12 cellular contexts compared by ENCODE assay signal in the genomic region with DNA sequence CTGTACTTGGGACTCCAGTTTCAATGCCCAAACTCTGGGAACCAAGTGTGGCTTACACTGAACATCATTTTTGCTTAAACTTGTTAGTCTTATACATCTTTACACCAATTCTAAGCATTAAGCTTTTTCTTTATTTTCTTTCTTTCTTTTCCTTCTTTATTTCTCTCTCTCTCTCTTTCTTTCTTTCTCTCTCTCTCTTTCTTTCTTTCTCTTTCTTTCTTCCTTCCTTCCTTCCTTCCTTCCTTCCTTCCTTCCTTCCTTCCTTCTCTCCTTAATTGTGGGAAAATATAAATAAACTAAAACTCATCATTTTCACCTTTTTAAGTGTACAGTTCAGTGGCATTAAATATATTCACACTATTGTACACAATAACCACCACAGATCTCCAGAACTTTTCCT. TPM values are rescaled to one million over a fixed set of nuclear protein-coding genes. Genes with fewer than 3 reads are reported as not detected.
"Had no signal": no experiment of that assay in that cellular context is flagged by ENCODE, and none has a peak within 500 bp of the region (broad histone marks: within the 10 kb centered on the region; RNA-seq: fewer than 3 reads in every experiment).

No MANE protein-coding gene starts in this region.

- H3K9ac ChIP-seq: GM23248 had no signal

- ATAC-seq: GM23338, HCT116 had no signal

- H3K36me3 ChIP-seq: HAP-1 had no signal

- H3K4me1 ChIP-seq: HAP-1 had no signal

- H2AFZ ChIP-seq: GM23248, GM23338 had no signal

- H3K9me3 ChIP-seq: HAP-1 had no signal

- H3K9me3 Mint-ChIP-seq: HFFc6 had no signal

- H3K27ac Mint-ChIP-seq: GM23338, H9, HFFc6 had no signal

- H3K4me3 ChIP-seq: GM23248, GM23338, HAP-1 had no signal

- H3K4me2 ChIP-seq: GM23338 had no signal

- H3K27ac ChIP-seq: GM23248 had no signal

- DNase-seq: GM23248, GOT3, H7, H9, HCEC 1CT, HFFc6 had no signal

- H3K4me3 Mint-ChIP-seq: GM23338, H9, HFFc6 had no signal

- H3K4me1 Mint-ChIP-seq: GM23338, H9 had no signal

- FAIRE-seq: H1, H54 had no signal

RNA-seq across cellular contexts. Expression of gene HLA-DQA2, which starts 31.6 kb away (rescaled TPM):
- total RNA-seq: GM23248, GM23338, H1, H4, H7, H9, HFFc6 had no signal
- polyA plus RNA-seq: GM23248, GM23338, H1 had no signal

RNA-seq across cellular contexts. Expression of gene HLA-DQB1, which starts 43.2 kb away (rescaled TPM):
- total RNA-seq: GM23248, H4, HFFc6 had no signal
- polyA plus RNA-seq: GM23248 had no signal

RNA-seq across cellular contexts. Expression of gene HLA-DQB2, which starts 53.7 kb away (rescaled TPM):
- total RNA-seq: GM23248, GM23338, H1, H4, H7, H9, HFFc6 had no signal
- polyA plus RNA-seq: GM23248, GM23338, H1 had no signal
